In genomic region chr7:41674505-41675023, GRCh38 we compare ENCODE assay signal across 19 cellular contexts. TPM values are rescaled to one million over a fixed set of nuclear protein-coding genes. Genes with fewer than 3 reads are reported as not detected.
DNase-seq lines count a peak whose midpoint lies in the region; ATAC-seq and TF ChIP-seq lines count a peak whose summit lies in the region.
"Had no signal": no experiment of that assay in that cellular context is flagged by ENCODE, and none has a peak within 500 bp of the region (broad histone marks: within the 10 kb centered on the region; RNA-seq: fewer than 3 reads in every experiment).

No MANE protein-coding gene starts in this region.

- H3K79me1 ChIP-seq in mesendoderm (ENCODE audit: low read length) = no peaks in the 10 kb centered on the region

- peak overlapping the region; percentile 9; the same call in 1 of the 2 replicates for H3K4me2 ChIP-seq in GM23338
- H3K4me2 ChIP-seq in mesendoderm (ENCODE audit: low read length) = no peak overlapping the region
- no peak overlapping the region for H3K4me2 ChIP-seq in PC-3 (ENCODE audit: low read length)
- H3K4me2 ChIP-seq: BLaER1 treated with 17β-estradiol and CSF1 and Interleukin-3, amounts not matched to agents 10 nM and 100 nM had no signal

- H3K9me3 ChIP-seq in PC-3 (ENCODE audit: low read length) = no peaks in the 10 kb centered on the region
- H3K9me3 ChIP-seq: BE2C had no signal

- H3F3A ChIP-seq in GM23338 (replicated peaks; ENCODE audit: low read depth) (no peaks in the 10 kb centered on the region), PC-3 (ENCODE audit: low read length, unreplicated experiment) (no peaks in the 10 kb centered on the region)

- CTCF ChIA-PET in PC-3 (lab: Charles Lee) = no interaction called here

- no peak overlapping the region for H4K5ac ChIP-seq in mesendoderm (ENCODE audit: low read length)

- H3K36me3 ChIP-seq in GM23338 (ENCODE audit: insufficient read depth) (no peaks in the 10 kb centered on the region), mesendoderm (ENCODE audit: control insufficient read depth, insufficient read depth, low read length) (no peaks in the 10 kb centered on the region), PC-3 (ENCODE audit: low read depth, low read length) (no peaks in the 10 kb centered on the region)
- H3K36me3 ChIP-seq: BE2C; BLaER1 treated with 17β-estradiol and CSF1 and Interleukin-3, amounts not matched to agents 10 nM and 100 nM had no signal

- no peak for ATAC-seq in GM23338
- ATAC-seq in SK-N-SH treated with all-trans-retinoic acid at 6 μM for 48 hours = peak; percentile 39; the same call in 1 of the 3 replicates
- no peak for ATAC-seq in PC-3
- ATAC-seq: GM12878, HCT116 had no signal

- no peak overlapping the region for H3K56ac ChIP-seq in mesendoderm (ENCODE audit: low read length)

- H3K4ac ChIP-seq in mesendoderm (ENCODE audit: low read depth, low read length) = no peak overlapping the region

- H3K4me3 ChIP-seq in GM23338 = no peak overlapping the region
- no peak overlapping the region for H3K4me3 ChIP-seq in mesendoderm (ENCODE audit: low read length)
- H3K4me3 ChIP-seq in PC-3 (ENCODE audit: low read length) = no peak overlapping the region
- H3K4me3 ChIP-seq: BLaER1 treated with 17β-estradiol and CSF1 and Interleukin-3, amounts not matched to agents 10 nM and 100 nM; GM12878; GM23248 had no signal

- H2AFZ ChIP-seq in GM23338 = no peak overlapping the region
- H2AFZ ChIP-seq in PC-3 (ENCODE audit: low read length) = no peak overlapping the region
- H2AFZ ChIP-seq: GM23248 had no signal

- H3K4me3 Mint-ChIP-seq in GM23338 = no peak overlapping the region
- H3K4me3 Mint-ChIP-seq: CD14-positive monocyte; CD4-positive, alpha-beta T cell; CD8-positive, alpha-beta memory T cell; H9 had no signal

- POLR2A ChIA-PET in PC-3 (lab: Charles Lee; ENCODE audit: unreplicated experiment) = no interaction called here

- no peaks in the 10 kb centered on the region; the same call in 2 of the 3 replicates for H3K36me3 Mint-ChIP-seq in GM23338 (ENCODE audit: low read depth)
- H3K36me3 Mint-ChIP-seq: CD14-positive monocyte; CD8-positive, alpha-beta memory T cell had no signal

- no peak overlapping the region for H4K8ac ChIP-seq in mesendoderm (ENCODE audit: low read depth, low read length)

- whole genome bisulfite sequencing in mesendoderm (ENCODE audit: extremely low coverage, insufficient coverage, low lambda C conversion rate) = no CpG with 5 or more reads among the region's 4 CpGs

- peaks cover 10% of the 10 kb centered on the region for H3K4me1 Mint-ChIP-seq in GM23338
- H3K4me1 Mint-ChIP-seq: CD14-positive monocyte; CD8-positive, alpha-beta memory T cell had no signal

- DNase-seq in GM23338 (ENCODE audit: low spot score) (peak; percentile 24), mesendoderm (peak; percentile 14), PC-3 (no peak), SHP77 treated with DMSO at 0.1 percent for 48 hours (lab: John Stamatoyannopoulos, UW) (no peak), iPS-NIHi11 (ENCODE audit: low spot score) (no peak)
- DNase-seq: ACHN; AML-193; BE2C; CD4-positive, alpha-beta T cell; CD8-positive, alpha-beta memory T cell; DMS53; DMS79 treated with DMSO at 0.1 percent for 48 hours; GM23248; H9 had no signal

- H3K9me2 ChIP-seq in GM23338 (ENCODE audit: insufficient read depth) (0 out of 2 replicates have a peak, but pooled peaks cover 10% of the 10 kb centered on the region), PC-3 (replicated peaks; ENCODE audit: low read length) (no peaks in the 10 kb centered on the region)

- no peak overlapping the region for H2BK120ac ChIP-seq in mesendoderm (ENCODE audit: low read depth, low read length)

- no peak overlapping the region for H2BK5ac ChIP-seq in mesendoderm (ENCODE audit: low read length)

- H3K4me1 ChIP-seq in GM23338 (ENCODE audit: insufficient read depth) (peaks cover 11% of the 10 kb centered on the region), mesendoderm (ENCODE audit: control insufficient read depth, low read depth, low read length) (no peaks in the 10 kb centered on the region), PC-3 (ENCODE audit: insufficient read depth, low read length) (no peaks in the 10 kb centered on the region)
- H3K4me1 ChIP-seq: BE2C; BLaER1 treated with 17β-estradiol and CSF1 and Interleukin-3, amounts not matched to agents 10 nM and 100 nM had no signal

- intact Hi-C loops in PC-3 (cut with micrococcal nuclease) = no loop called here

- no peaks in the 10 kb centered on the region for H3K27me3 ChIP-seq in GM23338 (ENCODE audit: insufficient read depth)
- no peaks in the 10 kb centered on the region for H3K27me3 ChIP-seq in mesendoderm (ENCODE audit: insufficient read depth, low read length, poor library complexity)
- H3K27me3 ChIP-seq in PC-3 (ENCODE audit: low read length) = no peaks in the 10 kb centered on the region
- H3K27me3 ChIP-seq: BE2C; BLaER1 treated with 17β-estradiol and CSF1 and Interleukin-3, amounts not matched to agents 10 nM and 100 nM had no signal

- no peaks in the 10 kb centered on the region for H4K20me1 ChIP-seq in GM23338 (replicated peaks; ENCODE audit: insufficient read depth)
- H4K20me1 ChIP-seq in PC-3 (ENCODE audit: low read length) = no peaks in the 10 kb centered on the region
- H4K20me1 ChIP-seq: BLaER1 treated with 17β-estradiol and CSF1 and Interleukin-3, amounts not matched to agents 10 nM and 100 nM had no signal

- H3K27ac Mint-ChIP-seq in GM23338 = peak overlapping the region; percentile 60; the same call in 1 of the 2 replicates
- H3K27ac Mint-ChIP-seq: CD14-positive monocyte; CD4-positive, alpha-beta T cell; H9 had no signal

- H3K27ac ChIP-seq in GM23338 (ENCODE audit: low read depth) = no peak overlapping the region; the same call in 1 of the 2 replicates
- H3K27ac ChIP-seq in mesendoderm (ENCODE audit: low read depth, low read length) = no peak overlapping the region
- H3K27ac ChIP-seq in PC-3 (ENCODE audit: low read length) = no peak overlapping the region
- H3K27ac ChIP-seq: BLaER1 treated with 17β-estradiol and CSF1 and Interleukin-3, amounts not matched to agents 10 nM and 100 nM; GM23248 had no signal

- no peak overlapping the region for H3K23ac ChIP-seq in mesendoderm (ENCODE audit: low read length)

- H3K9ac ChIP-seq in mesendoderm (ENCODE audit: low read length) (no peak overlapping the region), PC-3 (ENCODE audit: low read length) (no peak overlapping the region)
- H3K9ac ChIP-seq: BLaER1 treated with 17β-estradiol and CSF1 and Interleukin-3, amounts not matched to agents 10 nM and 100 nM; GM23248 had no signal

- H2AK5ac ChIP-seq in mesendoderm (ENCODE audit: low read length) = no peak overlapping the region

- H3K27me3 Mint-ChIP-seq in GM23338 (ENCODE audit: insufficient read depth, low read depth, poor library complexity) = no peaks in the 10 kb centered on the region
- H3K27me3 Mint-ChIP-seq: CD4-positive, alpha-beta T cell; CD8-positive, alpha-beta memory T cell had no signal

- H3K79me2 ChIP-seq in GM23338 (replicated peaks; ENCODE audit: insufficient read depth) (no peaks in the 10 kb centered on the region), mesendoderm (ENCODE audit: control insufficient read depth, insufficient read depth, low read length) (no peaks in the 10 kb centered on the region), PC-3 (ENCODE audit: low read length) (no peaks in the 10 kb centered on the region)

- no peak overlapping the region for H3K18ac ChIP-seq in mesendoderm (ENCODE audit: low read length)

- TF ChIP-seq CTCF in GM23338 (conservative IDR thresholded peaks at IDR 0.05; ENCODE audit: low read depth in 2 of 2) = no peak
- TF ChIP-seq CTCF in PC-3 (conservative IDR thresholded peaks at IDR 0.05; ENCODE audit: low read depth, low read length) = no peak

- H3K9me3 Mint-ChIP-seq in GM23338 = peaks cover 4% of the 10 kb centered on the region; the same call in 1 of the 3 replicates
- H3K9me3 Mint-ChIP-seq: H9 had no signal

- BruUV-seq in PC-3 (replicated peaks; lab: Mats Ljungman, UMichigan) = no TSS peak

- H2BK15ac ChIP-seq in mesendoderm (replicated peaks; ENCODE audit: low read depth) = no peak overlapping the region

TF ChIP-seq in GM23338, 12 proteins besides CTCF, POLR2A, EP300 and RAD21 (continues in another document):
- TF ChIP-seq ZNF331 (CRISPR knock-in tag; IDR thresholded peaks at IDR 0.05; ENCODE audit: low read depth) (no peak), ZNF114 (CRISPR knock-in tag; IDR thresholded peaks at IDR 0.05) (no peak), EZH2phosphoT487 (IDR thresholded peaks at IDR 0.05; ENCODE audit: unreplicated experiment) (no peak), NANOG (IDR thresholded peaks at IDR 0.05; ENCODE audit: borderline replicate concordance) (no peak; the same call in 1 of the 2 replicates), EZH2 (IDR thresholded peaks at IDR 0.05; ENCODE audit: low read depth, unreplicated experiment) (no peak)

TF ChIP-seq in SK-N-SH treated with all-trans-retinoic acid at 6 μM for 48 hours, 23 proteins besides CTCF, POLR2A, EP300 and RAD21:
- TF ChIP-seq BACH2 (CRISPR knock-in tag; IDR thresholded peaks at IDR 0.05; ENCODE audit: borderline replicate concordance) = no peak
- peak; percentile 74; the same call in 1 of the 2 replicates for TF ChIP-seq POU6F1 (CRISPR knock-in tag; IDR thresholded peaks at IDR 0.05; ENCODE audit: borderline replicate concordance, low read depth)
- TF ChIP-seq ISL1 (CRISPR knock-in tag; IDR thresholded peaks at IDR 0.05) = peak; percentile 96

RNA-seq across cellular contexts. Expression of gene INHBA, which starts 28.3 kb away (rescaled TPM):
- 0.94 and 1.0 TPM in 2 replicates for total RNA-seq in GM23338 (2014; rRNA removed; shearing (Covaris generic))
- 1.0 and 1.3 TPM in 2 replicates for polyA plus RNA-seq in GM23338 (2016; fragmentation: Nextera tagmentation; extraction: Ambion mirVana)
- 0.21 TPM for polyA plus RNA-seq in mesendoderm (2013, experiment 1 of 2)
- polyA plus RNA-seq in mesendoderm (2013, experiment 2 of 2) = 0.17 TPM
- 55.3 and 70.1 TPM in 2 replicates for total RNA-seq in PC-3 (2014; rRNA removed)
- total RNA-seq: CD4-positive, alpha-beta T cell; CD8-positive, alpha-beta memory T cell had no signal
- polyA plus RNA-seq: CD8-positive, alpha-beta memory T cell had no signal

Comparison
In these comparisons a context has a peak if more than half of its experiments do, and no peak if none do; other contexts are left out.
1. DNase-seq: peak in GM23338 (single experiment) and mesendoderm (single experiment); none in PC-3 (single experiment), SHP77 treated with DMSO at 0.1 percent for 48 hours (single experiment) and iPS-NIHi11 (single experiment).
2. RNA of gene INHBA, which starts 28.3 kb away (total RNA-seq): 55.3 to 70.1 TPM in PC-3; 0.94 to 1.0 TPM in GM23338; every median in the first group is over 10 times any median in the second.